21 cellular contexts compared by ENCODE assay signal in the genomic region with DNA sequence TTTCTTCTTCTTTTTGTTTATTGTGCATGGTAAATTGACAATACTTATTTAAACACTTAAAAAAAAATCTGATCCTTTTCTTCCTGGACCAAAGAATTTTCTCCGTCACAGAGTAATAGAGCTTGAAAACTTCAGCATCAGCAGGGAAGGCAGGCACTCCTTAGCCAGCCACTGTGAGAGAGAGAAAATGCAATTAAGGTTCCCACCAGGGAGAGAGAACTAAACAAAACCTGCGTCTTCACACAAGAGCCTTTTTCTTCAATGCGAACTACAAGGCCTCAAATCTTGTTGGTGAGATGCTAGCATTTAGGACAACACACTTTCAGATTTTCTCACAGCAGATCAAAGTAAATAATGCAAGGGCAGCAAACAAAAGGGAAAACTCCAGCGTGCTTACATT.
DNase-seq lines count a peak whose midpoint lies in the region; ATAC-seq and TF ChIP-seq lines count a peak whose summit lies in the region.
"Had no signal": no experiment of that assay in that cellular context is flagged by ENCODE, and none has a peak within 500 bp of the region (broad histone marks: within the 10 kb centered on the region; RNA-seq: fewer than 3 reads in every experiment).

No MANE protein-coding gene starts in this region.

- H3K27me3 Mint-ChIP-seq in brain: no peaks in the 10 kb centered on the region
- H3K27me3 Mint-ChIP-seq: activated B cell treated with CpG ODN at 0.5 μM for 24 hours; activated CD8-positive, alpha-beta memory T cell treated with anti-CD3 and anti-CD28 coated beads, Interleukin-2, amount 10 ng/mL, durations not matched to agents 7 days and 5 days had no signal

- H3K4me3 ChIP-seq in HUES48 (ENCODE audit: low read depth, low read length): no peak overlapping the region
- H3K4me3 ChIP-seq: BLaER1, PC-9, transverse colon had no signal

- peak overlapping the region; percentile 78 to 95 (median 87) for H3K27ac Mint-ChIP-seq in brain
- H3K27ac Mint-ChIP-seq: activated B cell treated with CpG ODN at 0.5 μM for 24 hours; activated CD8-positive, alpha-beta memory T cell treated with anti-CD3 and anti-CD28 coated beads, Interleukin-2, amount 10 ng/mL, durations not matched to agents 7 days and 5 days had no signal

- H3K27ac ChIP-seq in HUES48 (ENCODE audit: low read depth, low read length): peak overlapping the region; percentile 77
- H3K27ac ChIP-seq: BLaER1, PC-9, transverse colon had no signal

- DNase-seq in left kidney (ENCODE audit: low read depth, low spot score) (peak; percentile 63), retina (peak; percentile 49), Kasumi-1 (lab: John Stamatoyannopoulos, UW) (no peak)
- DNase-seq: activated B cell treated with CpG ODN at 0.5 μM for 24 hours; activated CD8-positive, alpha-beta memory T cell treated with anti-CD3 and anti-CD28 coated beads, Interleukin-2, amount 10 ng/mL, durations not matched to agents 7 days and 5 days; activated T-cell treated with anti-CD3 and anti-CD28 coated beads, Interleukin-2, amount 50 U/mL, for 48 hours; cerebellar nuclear complex; DMS79 treated with DMSO at 0.1 percent for 48 hours; HCEC 1CT; MV-4-11; NCI-H1436 treated with DMSO at 0.1 percent for 48 hours; PC-9; SHP77; stimulated activated CD4-positive, alpha-beta T cell treated with anti-CD3 and anti-CD28 coated beads, Interleukin-2, amount 100 ng/mL, for 24 hours; transverse colon had no signal

- no peaks in the 10 kb centered on the region for H3K36me3 ChIP-seq in HUES48 (ENCODE audit: control insufficient read depth, insufficient read depth, low read length)
- H3K36me3 ChIP-seq: BLaER1, transverse colon had no signal

- H3K27me3 ChIP-seq in HUES48 (ENCODE audit: control insufficient read depth, insufficient read depth, low read length): no peaks in the 10 kb centered on the region
- H3K27me3 ChIP-seq: BLaER1, transverse colon had no signal

- peaks cover 34% of the 10 kb centered on the region for H3K4me1 ChIP-seq in HUES48 (ENCODE audit: control insufficient read depth, insufficient read depth, low read length)
- H3K4me1 ChIP-seq: BLaER1, transverse colon had no signal

- no peak for TF ChIP-seq CTCF in brain (conservative IDR thresholded peaks at IDR 0.05)

- peak overlapping the region; percentile 47 to 79 (median 77) for H3K4me3 Mint-ChIP-seq in brain
- H3K4me3 Mint-ChIP-seq: activated B cell treated with CpG ODN at 0.5 μM for 24 hours; activated CD8-positive, alpha-beta memory T cell treated with anti-CD3 and anti-CD28 coated beads, Interleukin-2, amount 10 ng/mL, durations not matched to agents 7 days and 5 days had no signal

- H3K36me3 Mint-ChIP-seq in brain: peaks cover 11% of the 10 kb centered on the region
- H3K36me3 Mint-ChIP-seq: activated CD8-positive, alpha-beta memory T cell treated with anti-CD3 and anti-CD28 coated beads, Interleukin-2, amount 10 ng/mL, durations not matched to agents 7 days and 5 days had no signal

- peaks cover 79% of the 10 kb centered on the region for H3K4me1 Mint-ChIP-seq in brain
- H3K4me1 Mint-ChIP-seq: activated B cell treated with CpG ODN at 0.5 μM for 24 hours; activated CD8-positive, alpha-beta memory T cell treated with anti-CD3 and anti-CD28 coated beads, Interleukin-2, amount 10 ng/mL, durations not matched to agents 7 days and 5 days had no signal

- H3K9me3 Mint-ChIP-seq in brain: peaks cover 0 to 2% (median 0%) of the 10 kb centered on the region in 5 experiments

- no peaks in the 10 kb centered on the region for H3K9me3 ChIP-seq in HUES48 (ENCODE audit: control insufficient read depth, insufficient read depth, low read length)
- H3K9me3 ChIP-seq: BLaER1, transverse colon had no signal

- ATAC-seq in GM18517 (IDR thresholded peaks at IDR 0.05; ENCODE audit: unreplicated experiment): no peak
- no peak for ATAC-seq in HG02678 (IDR thresholded peaks at IDR 0.05; ENCODE audit: unreplicated experiment)
- ATAC-seq: activated CD8-positive, alpha-beta memory T cell treated with anti-CD3 and anti-CD28 coated beads, Interleukin-2, amount 10 ng/mL, durations not matched to agents 7 days and 5 days; HepG2 had no signal

- no peak overlapping the region for H3K9ac ChIP-seq in HUES48 (ENCODE audit: low read depth, low read length)
- H3K9ac ChIP-seq: BLaER1 had no signal

Comparison
In these comparisons a context has a peak if more than half of its experiments do, and no peak if none do; other contexts are left out.
1. DNase-seq: peak in left kidney (single experiment) and retina (single experiment); none in Kasumi-1 (0 of 2).